Comparison of ENCODE assay signal across 17 cellular contexts in genomic region chrX:55149242-55149641, GRCh38.
"Had no signal": no experiment of that assay in that cellular context is flagged by ENCODE, and none has a peak within 500 bp of the region (broad histone marks: within the 10 kb centered on the region; RNA-seq: fewer than 3 reads in every experiment).

No MANE protein-coding gene starts in this region.

- H3K4me1 ChIP-seq: gastrocnemius medialis, parathyroid adenoma, sigmoid colon, stomach, transverse colon had no signal

- H3K27ac ChIP-seq: parathyroid adenoma, sigmoid colon, skin epidermis, stomach, thoracic aorta, transverse colon had no signal

- H3K4me3 ChIP-seq: gastrocnemius medialis, sigmoid colon, skin epidermis, stomach, thoracic aorta, transverse colon had no signal

- DNase-seq: effector memory CD8-positive, alpha-beta T cell; gastrocnemius medialis; heart right ventricle; hypothalamus; islet precursor cell; mesendoderm; naive thymus-derived CD4-positive, alpha-beta T cell; nephron progenitor cell; sigmoid colon; stimulated activated CD4-positive, alpha-beta T cell treated with anti-CD3 and anti-CD28 coated beads, Interleukin-12 subunit alpha, Interleukin-12 subunit beta, amount 100 ng/mL, for 4 hours; stimulated activated naive CD4-positive, alpha-beta T cell; stomach; substantia nigra; transverse colon had no signal

- H3K27me3 ChIP-seq: gastrocnemius medialis, sigmoid colon, stomach, transverse colon had no signal

- H3K36me3 ChIP-seq: gastrocnemius medialis, thoracic aorta, transverse colon had no signal

- H3K9me3 ChIP-seq: gastrocnemius medialis, heart right ventricle, sigmoid colon, stomach, thoracic aorta, transverse colon had no signal

- ATAC-seq: effector memory CD8-positive, alpha-beta T cell; gastrocnemius medialis; naive thymus-derived CD4-positive, alpha-beta T cell had no signal
